In genomic region chr10:14325325-14325955, GRCh38 we compare ENCODE assay signal across 8 cellular contexts. TPM values are rescaled to one million over a fixed set of nuclear protein-coding genes. Genes with fewer than 3 reads are reported as not detected.
DNase-seq lines count a peak whose midpoint lies in the region; ATAC-seq, FAIRE-seq and TF ChIP-seq lines count a peak whose summit lies in the region.

No MANE protein-coding gene starts in this region.

- no peak for ATAC-seq in CD4-positive, alpha-beta T cell (ENCODE audit: poor library complexity)
- no peak for ATAC-seq in HG03139 (IDR thresholded peaks at IDR 0.05; ENCODE audit: unreplicated experiment)

- CTCF ChIA-PET in CD4-positive, alpha-beta T cell (lab: Charles Lee) = no interaction called here

- intact Hi-C loops in CD4-positive, alpha-beta T cell (cut with DNase I, micrococcal nuclease) = no loop called here
- intact Hi-C loops in esophagus squamous epithelium (cut with DNase I) = no loop called here
- intact Hi-C loops in spleen (cut with DNase I; ENCODE audit: low total_unique reads) = no loop called here

- 28 to 33% methylated on average over 4 of the region's 4 CpGs for WGBS in esophagus squamous epithelium, 2 donors
- 38 to 59% (median 57%) methylated on average over 4 of the region's 4 CpGs for WGBS in spleen, 5 donors

- no peak overlapping the region for H3K4me3 Mint-ChIP-seq in CD4-positive, alpha-beta T cell

- no peak overlapping the region for H3K27ac Mint-ChIP-seq in CD4-positive, alpha-beta T cell

- no peak overlapping the region for H3K27ac ChIP-seq in CD4-positive, alpha-beta T cell (ENCODE audit: low read depth, low read length)
- no peak overlapping the region for H3K27ac ChIP-seq in esophagus squamous epithelium
- no peak overlapping the region for H3K27ac ChIP-seq in spleen

- H3K4me3 ChIP-seq in esophagus squamous epithelium = no peak overlapping the region
- no peak overlapping the region for H3K4me3 ChIP-seq in spleen
- H3K4me3 ChIP-seq in MG63 = no peak overlapping the region

- H3K9me3 ChIP-seq in CD4-positive, alpha-beta T cell (ENCODE audit: control insufficient read depth, low read length) = no peaks in the 10 kb centered on the region
- H3K9me3 ChIP-seq in esophagus squamous epithelium = no peaks in the 10 kb centered on the region
- H3K9me3 ChIP-seq in spleen = no peaks in the 10 kb centered on the region
- peaks cover 9% of the 10 kb centered on the region for H3K9me3 ChIP-seq in MG63

- H3K27me3 Mint-ChIP-seq in CD4-positive, alpha-beta T cell = peaks cover 39% of the 10 kb centered on the region

- TF ChIP-seq CTCF in CD4-positive, alpha-beta T cell (IDR thresholded peaks at IDR 0.05) = peak; percentile 53
- TF ChIP-seq CTCF in esophagus squamous epithelium (IDR thresholded peaks at IDR 0.05) (peak in 5 of 6 experiments; percentile 10 to 50 (median 16)), spleen (IDR thresholded peaks at IDR 0.05 in 8 of 11, conservative IDR thresholded peaks at IDR 0.05 in 3 of 11) (peak in 5 of 11 experiments; percentile 21 to 50 (median 43))

- no peak for TF ChIP-seq POLR2A in esophagus squamous epithelium (IDR thresholded peaks at IDR 0.05)
- TF ChIP-seq POLR2A in spleen (IDR thresholded peaks at IDR 0.05) = no peak

- H3K36me3 Mint-ChIP-seq in CD4-positive, alpha-beta T cell (ENCODE audit: low read depth) = no peaks in the 10 kb centered on the region

- no peaks in the 10 kb centered on the region for H3K4me1 Mint-ChIP-seq in CD4-positive, alpha-beta T cell (ENCODE audit: low read depth)

- H3K9me3 Mint-ChIP-seq in CD4-positive, alpha-beta T cell = no peaks in the 10 kb centered on the region

- H3K36me3 ChIP-seq in esophagus squamous epithelium = no peaks in the 10 kb centered on the region
- no peaks in the 10 kb centered on the region for H3K36me3 ChIP-seq in spleen
- no peaks in the 10 kb centered on the region for H3K36me3 ChIP-seq in MG63

- FAIRE-seq in RCC 7860 (lab: Jason Lieb, UNC) = no peak

- POLR2A ChIA-PET in CD4-positive, alpha-beta T cell (lab: Charles Lee) = no interaction called here

- peaks cover 25% of the 10 kb centered on the region for H3K27me3 ChIP-seq in CD4-positive, alpha-beta T cell (ENCODE audit: control insufficient read depth, insufficient read depth, low read length)
- H3K27me3 ChIP-seq in esophagus squamous epithelium (peaks cover 0 to 48% (median 0%) of the 10 kb centered on the region in 4 donors), spleen (replicated peaks in 1 of 7) (peaks cover 0 to 72% (median 0%) of the 10 kb centered on the region in 7 donors), MG63 (no peaks in the 10 kb centered on the region)

- H3K4me1 ChIP-seq in esophagus squamous epithelium = no peaks in the 10 kb centered on the region
- peaks cover 0 to under 1% (median 0%) of the 10 kb centered on the region in 6 donors for H3K4me1 ChIP-seq in spleen

- peak; percentile 4 to 51 (median 21) for DNase-seq in CD4-positive, alpha-beta T cell
- peak; percentile 32 for DNase-seq in LHCN-M2 (ENCODE audit: low read depth)
- peak; percentile 71 to 76 for DNase-seq in activated CD4-positive, alpha-beta T cell treated with anti-CD3 and anti-CD28 coated beads, Interleukin-2, amount 50 U/mL, for 48 hours
- no peak for DNase-seq in esophagus squamous epithelium (lab: John Stamatoyannopoulos, UW)
- DNase-seq in spleen = peak; percentile 66
- no peak for DNase-seq in RCC 7860 (ENCODE audit: low spot score)
- DNase-seq in MG63 = no peak

RNA-seq across cellular contexts. Expression of gene FRMD4A, which starts 5.3 kb away (rescaled TPM):
- total RNA-seq in CD4-positive, alpha-beta T cell = 1 to 10 TPM; 3.1 to 3.7 TPM
- total RNA-seq in LHCN-M2 (2014; rRNA removed) (34.8 and 39.0 TPM in 2 replicates), esophagus squamous epithelium (10 to 100 TPM in 1 of 4 donors, 1 to 10 TPM in 3; 7.3 to 15.3 (median 8.6) TPM), spleen (100 to 1,000 TPM in 2 of 7 donors, 10 to 100 TPM in 5; 70.9 to 141 (median 82.1) TPM)
- 57.1 TPM for polyA plus RNA-seq in LHCN-M2 (2012)
- 10 to 100 TPM in 2 of 3 donors, 1 to 10 TPM in 1; 9.2 to 20.5 (median 12.6) TPM for polyA plus RNA-seq in spleen
- total RNA-seq in MG63 (2014; rRNA removed; shearing (Covaris generic); ENCODE audit: low replicate concordance) = 2.4 and 8.8 TPM in 2 replicates

Comparison
In these comparisons a context has a peak if more than half of its experiments do, and no peak if none do; other contexts are left out.
1. DNase-seq: peak in CD4-positive, alpha-beta T cell (10 of 10), LHCN-M2 (single experiment), activated CD4-positive, alpha-beta T cell treated with anti-CD3 and anti-CD28 coated beads, Interleukin-2, amount 50 U/mL, for 48 hours (2 of 2) and spleen (single experiment); none in esophagus squamous epithelium (single experiment), RCC 7860 (single experiment) and MG63 (single experiment).